In the genomic region with DNA sequence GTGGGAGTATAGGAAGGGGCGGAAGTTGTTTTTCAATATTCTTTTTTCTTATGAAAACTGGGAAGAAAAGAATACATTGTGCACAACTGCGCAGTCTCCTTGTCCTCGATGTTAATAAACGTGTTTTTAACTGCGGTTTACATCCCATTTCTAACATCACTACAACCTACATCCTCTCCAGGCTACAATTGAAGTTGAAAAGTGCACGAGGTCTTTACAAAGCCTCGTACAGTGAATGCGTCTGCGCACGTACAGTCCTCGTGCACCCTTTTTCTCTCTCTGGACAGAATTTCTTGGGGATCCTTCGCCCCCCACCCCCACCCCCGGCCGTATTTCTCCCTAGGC, we compare ENCODE assay signal across 9 cellular contexts.
DNase-seq lines count a peak whose midpoint lies in the region; ATAC-seq, FAIRE-seq and TF ChIP-seq lines count a peak whose summit lies in the region.
"Had no signal": no experiment of that assay in that cellular context is flagged by ENCODE, and none has a peak within 500 bp of the region (broad histone marks: within the 10 kb centered on the region; RNA-seq: fewer than 3 reads in every experiment).

No MANE protein-coding gene starts in this region.

- H3K4me1 Mint-ChIP-seq in dendritic cell treated with granulocyte-macrophage colony-stimulating factor and Interleukin-4, amounts not matched to agents 40 ng/mL and 50 ng/mL, for 4 days (ENCODE audit: low read depth), result peaks cover 7% of the 10 kb centered on the region
- H3K4me1 Mint-ChIP-seq in naive B cell (peaks cover 7 to 11% (median 10%) of the 10 kb centered on the region in 3 donors), Caco-2 (ENCODE audit: low read depth, unreplicated experiment) (no peaks in the 10 kb centered on the region)

- DNase-seq in right atrium auricular region (ENCODE audit: low spot score), result no peak
- DNase-seq in cardiac septum (ENCODE audit: low spot score), result no peak
- DNase-seq in naive B cell, result no peak
- no peak for DNase-seq in uterus
- no peak for DNase-seq in urothelium cell line (ENCODE audit: low spot score)
- DNase-seq in islet precursor cell, result no peak
- no peak for DNase-seq in Caco-2
- DNase-seq: NCI-H82 had no signal

- POLR2A ChIA-PET in Caco-2 (lab: Charles Lee), result no interaction called here

- no peak for TF ChIP-seq POLR2A in uterus (IDR thresholded peaks at IDR 0.05)

- peak overlapping the region; percentile 67 for H3K4me3 Mint-ChIP-seq in dendritic cell treated with granulocyte-macrophage colony-stimulating factor and Interleukin-4, amounts not matched to agents 40 ng/mL and 50 ng/mL, for 4 days
- H3K4me3 Mint-ChIP-seq in naive B cell, result peak overlapping the region; percentile 65 to 88 (median 82)
- no peak overlapping the region for H3K4me3 Mint-ChIP-seq in Caco-2 (ENCODE audit: unreplicated experiment)

- H3K36me3 Mint-ChIP-seq in dendritic cell treated with granulocyte-macrophage colony-stimulating factor and Interleukin-4, amounts not matched to agents 40 ng/mL and 50 ng/mL, for 4 days (ENCODE audit: low read depth), result no peaks in the 10 kb centered on the region
- H3K36me3 Mint-ChIP-seq in naive B cell, result peaks cover 0 to 8% of the 10 kb centered on the region in 2 donors
- H3K36me3 Mint-ChIP-seq in Caco-2 (ENCODE audit: insufficient read depth, unreplicated experiment), result peaks cover 10% of the 10 kb centered on the region

- H3K27ac Mint-ChIP-seq in dendritic cell treated with granulocyte-macrophage colony-stimulating factor and Interleukin-4, amounts not matched to agents 40 ng/mL and 50 ng/mL, for 4 days, result no peak overlapping the region
- H3K27ac Mint-ChIP-seq in naive B cell (peak overlapping the region in 1 of 6 donors; percentile 20), Caco-2 (ENCODE audit: unreplicated experiment) (no peak overlapping the region)

- TF ChIP-seq CTCF in right atrium auricular region (IDR thresholded peaks at IDR 0.05), result no peak
- TF ChIP-seq CTCF in uterus (IDR thresholded peaks at IDR 0.05), result no peak
- no peak for TF ChIP-seq CTCF in Caco-2 (IDR thresholded peaks at IDR 0.05; ENCODE audit: insufficient read depth in 1 of 2, low read depth in 1 of 2, low read length in 1 of 2, severe bottlenecking in 1 of 2, unreplicated experiment in 1 of 2)

- intact Hi-C loops in cardiac septum (cut with DNase I), result no loop called here
- intact Hi-C loops in dendritic cell treated with granulocyte-macrophage colony-stimulating factor and Interleukin-4, amounts not matched to agents 40 ng/mL and 50 ng/mL, for 4 days (cut with micrococcal nuclease), result no loop called here
- intact Hi-C loops in uterus (cut with DNase I; ENCODE audit: low total_unique reads), result no loop called here
- intact Hi-C loops in Caco-2 (cut with micrococcal nuclease; ENCODE audit: unreplicated experiment), result no loop called here

- H3K36me3 ChIP-seq in right atrium auricular region (no peaks in the 10 kb centered on the region), uterus (no peaks in the 10 kb centered on the region), Caco-2 (ENCODE audit: control insufficient read depth, insufficient read depth, low read length) (no peaks in the 10 kb centered on the region)

- H3K27ac ChIP-seq in right atrium auricular region, result no peak overlapping the region
- H3K27ac ChIP-seq in uterus, result peak overlapping the region; percentile 78 to 81

- H3K4me3 ChIP-seq in right atrium auricular region (peak overlapping the region; percentile 3 to 44), uterus (peak overlapping the region; percentile 23 to 32), Caco-2 (ENCODE audit: low read depth, low read length) (no peak overlapping the region)

- CTCF ChIA-PET in Caco-2 (lab: Charles Lee), result no interaction called here

- no peak for ATAC-seq in naive B cell (ENCODE audit: low read depth in 2 of 2)

- no peaks in the 10 kb centered on the region for H3K9me3 ChIP-seq in right atrium auricular region
- no peaks in the 10 kb centered on the region for H3K9me3 ChIP-seq in uterus
- H3K9me3 ChIP-seq in Caco-2, result no peaks in the 10 kb centered on the region

- peaks cover 46% of the 10 kb centered on the region for H3K27me3 Mint-ChIP-seq in dendritic cell treated with granulocyte-macrophage colony-stimulating factor and Interleukin-4, amounts not matched to agents 40 ng/mL and 50 ng/mL, for 4 days
- peaks cover 36 to 70% (median 48%) of the 10 kb centered on the region in 3 donors for H3K27me3 Mint-ChIP-seq in naive B cell
- no peaks in the 10 kb centered on the region for H3K27me3 Mint-ChIP-seq in Caco-2 (ENCODE audit: insufficient read depth, unreplicated experiment)

- FAIRE-seq in urothelium cell line (lab: Jason Lieb, UNC), result no peak

- H3K27me3 ChIP-seq in right atrium auricular region, result no peaks in the 10 kb centered on the region
- H3K27me3 ChIP-seq in uterus, result no peaks in the 10 kb centered on the region
- H3K27me3 ChIP-seq in Caco-2 (replicated peaks; ENCODE audit: control insufficient read depth, insufficient read depth, low read length), result no peaks in the 10 kb centered on the region

- no TSS peak for BruUV-seq in Caco-2 (replicated peaks; lab: Mats Ljungman, UMichigan)

- H3K9me3 Mint-ChIP-seq in dendritic cell treated with granulocyte-macrophage colony-stimulating factor and Interleukin-4, amounts not matched to agents 40 ng/mL and 50 ng/mL, for 4 days, result peaks cover 9% of the 10 kb centered on the region
- H3K9me3 Mint-ChIP-seq in naive B cell (peaks cover 0 to 7% (median 3%) of the 10 kb centered on the region in 7 donors), Caco-2 (ENCODE audit: unreplicated experiment) (peaks cover 10% of the 10 kb centered on the region)

- H3K4me1 ChIP-seq in right atrium auricular region (peaks cover 0 to 12% of the 10 kb centered on the region in 2 donors), uterus (no peaks in the 10 kb centered on the region), Caco-2 (peaks cover 8% of the 10 kb centered on the region)

Comparison
In these comparisons a context has a peak if more than half of its experiments do, and no peak if none do; other contexts are left out.
1. H3K27ac ChIP-seq: peak in uterus (2 of 2); none in right atrium auricular region (0 of 2).